In genomic region chr2:111042261-111042660, GRCh38 we compare ENCODE assay signal across 18 cellular contexts.
"Had no signal": no experiment of that assay in that cellular context is flagged by ENCODE, and none has a peak within 500 bp of the region (broad histone marks: within the 10 kb centered on the region; RNA-seq: fewer than 3 reads in every experiment).

No MANE protein-coding gene starts in this region.

- H3K9me3 Mint-ChIP-seq: immature natural killer cell, mesothelial cell of epicardium, T-cell had no signal

- ATAC-seq: body of pancreas, foreskin keratinocyte, heart left ventricle, left cardiac atrium, T-cell had no signal

- DNase-seq: activated CD4-positive, alpha-beta T cell treated with anti-CD3 and anti-CD28 coated beads for 1 hour; activated naive CD4-positive, alpha-beta T cell treated with anti-CD3 and anti-CD28 coated beads, Interleukin-2, amount 50 U/mL, for 16 hours; amygdala; body of pancreas; caudate nucleus; foreskin keratinocyte; heart left ventricle; immature natural killer cell; left cardiac atrium; lower lobe of right lung; SHP77; sigmoid colon; SK-N-SH; T-cell; T-helper 9 cell; trophoblast cell had no signal

- H3K27ac Mint-ChIP-seq: activated CD4-positive, alpha-beta memory T cell treated with anti-CD3 and anti-CD28 coated beads for 36 hours; mesothelial cell of epicardium; T-cell had no signal

- H3K36me3 Mint-ChIP-seq: activated CD4-positive, alpha-beta memory T cell treated with anti-CD3 and anti-CD28 coated beads for 36 hours; immature natural killer cell; mesothelial cell of epicardium; T-cell had no signal

- H3K4me3 Mint-ChIP-seq: activated CD4-positive, alpha-beta memory T cell treated with anti-CD3 and anti-CD28 coated beads for 36 hours; immature natural killer cell; mesothelial cell of epicardium had no signal

- H3K4me1 Mint-ChIP-seq: immature natural killer cell had no signal
